1 cellular context compared by ENCODE assay signal in the genomic region with DNA sequence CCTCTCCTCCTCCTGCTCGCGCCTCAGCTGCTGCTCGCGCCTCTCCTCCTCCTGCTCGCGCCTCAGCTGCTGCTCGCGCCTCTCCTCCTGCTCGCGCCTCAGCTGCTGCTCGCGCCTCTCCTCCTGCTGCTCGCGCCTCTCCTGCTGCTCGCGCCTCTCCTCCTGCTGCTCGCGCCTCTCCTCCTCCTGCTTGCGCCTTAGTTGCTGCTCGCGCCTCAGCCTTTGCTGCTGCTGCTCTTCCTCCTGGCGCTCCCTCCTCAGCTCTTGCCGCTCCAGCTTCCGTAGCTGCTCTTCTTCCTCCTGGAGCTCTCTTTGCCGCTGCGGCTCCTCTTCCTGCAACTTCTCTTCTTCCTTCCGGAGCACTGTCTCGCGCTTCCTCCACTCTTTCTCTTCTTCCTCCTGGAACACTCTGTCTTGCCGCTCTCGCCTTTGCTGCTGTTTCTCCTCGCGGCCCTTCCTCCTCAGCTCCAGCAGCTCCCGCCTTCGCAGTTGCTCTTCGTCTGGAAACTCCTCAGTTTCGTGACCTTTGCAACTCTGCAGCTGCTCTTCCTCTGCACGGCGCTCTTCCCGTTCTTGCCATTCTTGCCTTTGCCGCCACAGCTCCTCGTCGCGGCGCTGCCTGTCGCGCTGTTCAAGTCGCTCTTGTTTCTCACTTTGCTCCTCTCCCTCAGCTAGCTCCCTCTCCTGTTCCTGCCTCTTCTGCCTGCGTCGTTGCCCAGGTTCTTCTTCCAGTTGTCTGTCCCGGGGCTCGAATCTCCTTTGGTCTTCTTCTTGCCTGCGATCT.
TF ChIP-seq lines count a peak whose summit lies in the region.

No MANE protein-coding gene starts in this region.

TF ChIP-seq in HEK293, 187 proteins besides CTCF, POLR2A, EP300 and RAD21 (continued from another document):
- TF ChIP-seq, protein P1, sequence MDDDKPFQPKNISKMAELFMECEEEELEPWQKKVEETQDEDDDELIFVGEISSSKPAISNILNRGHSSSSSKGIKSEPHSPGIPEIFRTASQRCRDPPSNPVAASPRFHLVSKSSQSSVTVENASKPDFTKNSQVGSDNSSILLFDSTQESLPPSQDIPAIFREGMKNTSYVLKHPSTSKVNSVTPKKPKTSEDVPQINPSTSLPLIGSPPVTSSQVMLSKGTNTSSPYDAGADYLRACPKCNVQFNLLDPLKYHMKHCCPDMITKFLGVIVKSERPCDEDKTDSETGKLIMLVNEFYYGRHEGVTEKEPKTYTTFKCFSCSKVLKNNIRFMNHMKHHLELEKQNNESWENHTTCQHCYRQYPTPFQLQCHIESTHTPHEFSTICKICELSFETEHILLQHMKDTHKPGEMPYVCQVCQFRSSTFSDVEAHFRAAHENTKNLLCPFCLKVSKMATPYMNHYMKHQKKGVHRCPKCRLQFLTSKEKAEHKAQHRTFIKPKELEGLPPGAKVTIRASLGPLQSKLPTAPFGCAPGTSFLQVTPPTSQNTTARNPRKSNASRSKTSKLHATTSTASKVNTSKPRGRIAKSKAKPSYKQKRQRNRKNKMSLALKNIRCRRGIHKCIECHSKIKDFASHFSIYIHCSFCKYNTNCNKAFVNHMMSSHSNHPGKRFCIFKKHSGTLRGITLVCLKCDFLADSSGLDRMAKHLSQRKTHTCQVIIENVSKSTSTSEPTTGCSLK (tag by site-specific recombination; IDR thresholded peaks at IDR 0.05) = no peak
- TF ChIP-seq ZNF514 (tag by site-specific recombination; IDR thresholded peaks at IDR 0.05) (no peak), ZFHX2 (tag by site-specific recombination; conservative IDR thresholded peaks at IDR 0.05) (0 out of 2 replicates have a peak, but pooled peaks have one; percentile 26), ZNF473 (tag by site-specific recombination; IDR thresholded peaks at IDR 0.05) (no peak), ZNF621 (tag by site-specific recombination; IDR thresholded peaks at IDR 0.05) (no peak), ZNF239 (tag by site-specific recombination; IDR thresholded peaks at IDR 0.05) (no peak), SP7 (tag by site-specific recombination; IDR thresholded peaks at IDR 0.05) (peak; percentile 29), ZNF48 (tag by site-specific recombination; IDR thresholded peaks at IDR 0.05) (no peak), ZNF837 (tag by site-specific recombination; IDR thresholded peaks at IDR 0.05) (0 out of 2 replicates have a peak, but pooled peaks have one; percentile 69), ZNF184 (tag by site-specific recombination; IDR thresholded peaks at IDR 0.05) (no peak)
- TF ChIP-seq, protein P2, sequence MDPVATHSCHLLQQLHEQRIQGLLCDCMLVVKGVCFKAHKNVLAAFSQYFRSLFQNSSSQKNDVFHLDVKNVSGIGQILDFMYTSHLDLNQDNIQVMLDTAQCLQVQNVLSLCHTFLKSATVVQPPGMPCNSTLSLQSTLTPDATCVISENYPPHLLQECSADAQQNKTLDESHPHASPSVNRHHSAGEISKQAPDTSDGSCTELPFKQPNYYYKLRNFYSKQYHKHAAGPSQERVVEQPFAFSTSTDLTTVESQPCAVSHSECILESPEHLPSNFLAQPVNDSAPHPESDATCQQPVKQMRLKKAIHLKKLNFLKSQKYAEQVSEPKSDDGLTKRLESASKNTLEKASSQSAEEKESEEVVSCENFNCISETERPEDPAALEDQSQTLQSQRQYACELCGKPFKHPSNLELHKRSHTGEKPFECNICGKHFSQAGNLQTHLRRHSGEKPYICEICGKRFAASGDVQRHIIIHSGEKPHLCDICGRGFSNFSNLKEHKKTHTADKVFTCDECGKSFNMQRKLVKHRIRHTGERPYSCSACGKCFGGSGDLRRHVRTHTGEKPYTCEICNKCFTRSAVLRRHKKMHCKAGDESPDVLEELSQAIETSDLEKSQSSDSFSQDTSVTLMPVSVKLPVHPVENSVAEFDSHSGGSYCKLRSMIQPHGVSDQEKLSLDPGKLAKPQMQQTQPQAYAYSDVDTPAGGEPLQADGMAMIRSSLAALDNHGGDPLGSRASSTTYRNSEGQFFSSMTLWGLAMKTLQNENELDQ (tag by site-specific recombination; IDR thresholded peaks at IDR 0.05; ENCODE audit: low read depth) = no peak
TF ChIP-seq in HEK293: peak in this region for 27.
